Comparison of ENCODE assay signal across 19 cellular contexts in the genomic region with DNA sequence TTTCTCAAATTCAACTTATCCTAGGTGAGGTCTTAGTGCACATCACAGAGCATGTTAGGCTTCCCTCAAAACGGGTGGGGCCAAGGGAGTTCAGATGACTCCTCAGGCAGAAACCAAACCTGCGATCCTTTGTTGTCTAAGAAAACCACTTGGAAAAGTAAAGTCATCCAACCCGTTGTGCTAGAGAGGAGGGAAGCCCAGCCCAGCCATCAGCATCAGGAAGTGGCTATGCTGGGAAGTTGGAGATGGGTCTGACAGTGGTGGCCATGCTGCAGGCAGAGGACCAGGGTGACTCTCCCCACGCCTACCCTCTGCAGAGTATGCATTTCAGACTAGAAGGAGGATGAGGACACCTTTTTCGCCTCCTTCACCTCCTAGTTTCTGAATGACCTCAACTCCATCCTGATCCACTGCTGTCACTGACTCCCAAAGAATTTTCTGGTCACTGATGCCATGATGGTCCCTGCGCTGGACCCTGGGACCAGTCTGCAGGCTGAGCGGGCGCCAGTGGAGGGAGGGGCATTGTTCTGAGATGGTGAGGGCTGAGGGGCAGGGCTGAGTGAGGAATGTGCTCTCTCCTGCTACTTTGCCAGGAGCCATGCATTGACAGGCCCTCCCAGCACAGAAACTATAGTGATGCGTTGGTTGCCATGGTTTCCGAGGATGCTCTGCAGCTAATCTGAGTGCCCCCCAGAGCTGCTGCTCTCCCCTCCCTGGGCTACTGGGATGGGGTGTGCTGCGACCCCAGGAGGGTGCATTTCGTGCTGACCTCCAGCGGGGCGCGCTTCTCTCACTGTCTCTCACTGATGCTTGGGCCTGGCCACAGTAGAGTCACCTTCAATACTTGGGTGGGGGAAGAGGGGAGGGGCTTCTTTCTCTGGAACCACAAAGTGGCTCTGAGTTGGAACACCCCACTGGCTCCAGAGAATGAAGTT. TPM values are rescaled to one million over a fixed set of nuclear protein-coding genes. Genes with fewer than 3 reads are reported as not detected.
"Had no signal": no experiment of that assay in that cellular context is flagged by ENCODE, and none has a peak within 500 bp of the region (broad histone marks: within the 10 kb centered on the region; RNA-seq: fewer than 3 reads in every experiment).

No MANE protein-coding gene starts in this region.

- H3K27ac ChIP-seq: brain microvascular endothelial cell, esophagus muscularis mucosa, heart right ventricle, parathyroid adenoma, right atrium auricular region, skin epidermis, tibial artery had no signal

- H3K79me2 ChIP-seq: parathyroid adenoma had no signal

- H3K27ac Mint-ChIP-seq: activated naive CD4-positive, alpha-beta T cell treated with anti-CD3 and anti-CD28 coated beads, Interleukin-2, amount 50 U/mL, for 72 hours; T-helper 1 cell treated with Interleukin-12 subunit alpha and Interleukin-12 subunit beta and Interleukin-4 antibody, amounts not matched to agents 30 μg/mL and 1 μg/mL, for 36 hours had no signal

- H3K36me3 ChIP-seq: brain microvascular endothelial cell, esophagus muscularis mucosa, heart right ventricle, right atrium auricular region, tibial artery had no signal

- H3K9me3 ChIP-seq: esophagus muscularis mucosa, heart right ventricle, right atrium auricular region, tibial artery had no signal

- H3K9ac ChIP-seq: parathyroid adenoma had no signal

- ATAC-seq: activated naive CD4-positive, alpha-beta T cell treated with anti-CD3 and anti-CD28 coated beads, Interleukin-2, amount 50 U/mL, for 72 hours; heart right ventricle had no signal

- H3K4me3 ChIP-seq: esophagus muscularis mucosa, heart right ventricle, right atrium auricular region, skin epidermis, tibial artery had no signal

- H2AFZ ChIP-seq: parathyroid adenoma had no signal

- H3K4me3 Mint-ChIP-seq: T-helper 1 cell treated with Interleukin-12 subunit alpha and Interleukin-12 subunit beta and Interleukin-4 antibody, amounts not matched to agents 30 μg/mL and 1 μg/mL, for 36 hours had no signal

- H3K9me3 Mint-ChIP-seq: activated naive CD4-positive, alpha-beta T cell treated with anti-CD3 and anti-CD28 coated beads, Interleukin-2, amount 50 U/mL, for 72 hours; T-helper 1 cell treated with Interleukin-12 subunit alpha and Interleukin-12 subunit beta and Interleukin-4 antibody, amounts not matched to agents 30 μg/mL and 1 μg/mL, for 36 hours had no signal

- H3K36me3 Mint-ChIP-seq: activated naive CD4-positive, alpha-beta T cell treated with anti-CD3 and anti-CD28 coated beads, Interleukin-2, amount 50 U/mL, for 72 hours had no signal

- DNase-seq: activated CD4-positive, CD25-positive, alpha-beta regulatory T cell; activated effector memory CD4-positive, alpha-beta T cell treated with Interleukin-2 at 50 U/mL for 16 hours; activated T-cell treated with anti-CD3 and anti-CD28 coated beads, Interleukin-2, amount 50 U/mL, for 1 hour; amygdala; brain microvascular endothelial cell; cerebellar nuclear complex; heart right ventricle; islet precursor cell; midbrain; tibial artery had no signal

RNA-seq across cellular contexts. Expression of a gene that starts 20.4 kb away (rescaled TPM):
- total RNA-seq: dermis microvascular lymphatic vessel endothelial cell, esophagus muscularis mucosa, fibroblast of villous mesenchyme, heart right ventricle, liver had no signal

RNA-seq across cellular contexts. Expression of a gene that starts 28.2 kb away (rescaled TPM):
- total RNA-seq: activated naive CD4-positive, alpha-beta T cell treated with anti-CD3 and anti-CD28 coated beads, Interleukin-2, amount 50 U/mL, for 72 hours; dermis microvascular lymphatic vessel endothelial cell; fibroblast of villous mesenchyme had no signal

RNA-seq across cellular contexts. Expression of a gene that starts 51.2 kb away (rescaled TPM):
- total RNA-seq: dermis microvascular lymphatic vessel endothelial cell, esophagus muscularis mucosa, fibroblast of villous mesenchyme, heart right ventricle, liver had no signal

RNA-seq across cellular contexts. Expression of a gene that starts 56.8 kb away (rescaled TPM):
- total RNA-seq: fibroblast of villous mesenchyme, liver, right atrium auricular region had no signal
